Comparison of ENCODE assay signal across 28 cellular contexts in genomic region chr20:40393680-40394079, GRCh38.
"Had no signal": no experiment of that assay in that cellular context is flagged by ENCODE, and none has a peak within 500 bp of the region (broad histone marks: within the 10 kb centered on the region; RNA-seq: fewer than 3 reads in every experiment).

No MANE protein-coding gene starts in this region.

- H3K27ac Mint-ChIP-seq: dendritic cell treated with granulocyte-macrophage colony-stimulating factor and Interleukin-4, amounts not matched to agents 40 ng/mL and 50 ng/mL, for 4 days; effector memory CD8-positive, alpha-beta T cell; endodermal cell had no signal

- H3K27me3 Mint-ChIP-seq: effector memory CD8-positive, alpha-beta T cell had no signal

- H3K9me3 ChIP-seq: esophagus muscularis mucosa, esophagus squamous epithelium, gastrocnemius medialis, gastroesophageal sphincter, heart left ventricle, heart right ventricle had no signal

- FAIRE-seq: colon, endometrium, endothelial cell of umbilical vein, frontal cortex had no signal

- H3K9me3 Mint-ChIP-seq: endodermal cell had no signal

- H3K4me3 ChIP-seq: coronary artery, dorsolateral prefrontal cortex, esophagus muscularis mucosa, esophagus squamous epithelium, gastrocnemius medialis, gastroesophageal sphincter, heart left ventricle, heart right ventricle had no signal

- H3K4me1 ChIP-seq: esophagus muscularis mucosa, foreskin keratinocyte, gastrocnemius medialis, gastroesophageal sphincter, heart left ventricle, heart right ventricle had no signal

- H3K4me3 Mint-ChIP-seq: dendritic cell treated with granulocyte-macrophage colony-stimulating factor and Interleukin-4, amounts not matched to agents 40 ng/mL and 50 ng/mL, for 4 days; effector memory CD8-positive, alpha-beta T cell; endodermal cell had no signal

- ATAC-seq: effector memory CD8-positive, alpha-beta T cell; esophagus mucosa; foreskin keratinocyte; gastrocnemius medialis; gastroesophageal sphincter; heart left ventricle; heart right ventricle had no signal

- H3K36me3 ChIP-seq: esophagus muscularis mucosa, esophagus squamous epithelium, gastrocnemius medialis, gastroesophageal sphincter, heart left ventricle, heart right ventricle had no signal

- DNase-seq: cortex of kidney; dermis blood vessel endothelial cell; dorsolateral prefrontal cortex; effector CD4-positive, alpha-beta T cell; effector CD8-positive, alpha-beta T cell; effector memory CD4-positive, alpha-beta T cell; effector memory CD8-positive, alpha-beta T cell; erythroblast; esophagus squamous epithelium; foreskin fibroblast; foreskin keratinocyte; foreskin melanocyte; gastrocnemius medialis; glutamatergic neuron; head of caudate nucleus; heart left ventricle; heart right ventricle had no signal

- H3K27me3 ChIP-seq: esophagus muscularis mucosa, gastrocnemius medialis, gastroesophageal sphincter, heart right ventricle had no signal

- H3K27ac ChIP-seq: coronary artery, dorsolateral prefrontal cortex, epithelial cell of prostate, esophagus muscularis mucosa, esophagus squamous epithelium, foreskin keratinocyte, gastrocnemius medialis, gastroesophageal sphincter, heart left ventricle, heart right ventricle had no signal
